In the genomic region with DNA sequence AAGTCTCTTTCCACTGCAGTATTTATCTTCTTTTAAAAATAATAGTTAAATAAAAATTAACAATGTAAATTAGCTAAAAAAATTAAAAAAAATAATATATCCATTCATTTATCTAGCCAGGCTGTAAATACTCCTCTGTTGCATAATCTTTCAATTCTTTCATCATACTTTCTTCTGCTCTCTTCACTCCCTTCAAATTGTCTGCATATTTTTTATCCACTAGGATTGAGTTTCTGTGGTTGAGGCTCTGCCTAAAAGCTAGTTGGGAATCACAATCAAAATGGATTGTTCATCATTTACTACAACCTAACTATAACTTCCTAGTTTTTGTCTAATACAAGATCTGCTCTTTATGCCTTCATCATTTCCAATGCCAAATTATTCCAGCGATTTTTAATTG, we compare ENCODE assay signal across 31 cellular contexts.
DNase-seq lines count a peak whose midpoint lies in the region; ATAC-seq, FAIRE-seq and TF ChIP-seq lines count a peak whose summit lies in the region.
"Had no signal": no experiment of that assay in that cellular context is flagged by ENCODE, and none has a peak within 500 bp of the region (broad histone marks: within the 10 kb centered on the region; RNA-seq: fewer than 3 reads in every experiment).

No MANE protein-coding gene starts in this region.

- H3K36me3 ChIP-seq in small intestine (ENCODE audit: control insufficient read depth in 2 of 2, insufficient read depth in 2 of 2, low read length in 2 of 2) = no peaks in the 10 kb centered on the region
- H3K36me3 ChIP-seq: breast epithelium, esophagus muscularis mucosa, ovary, spleen, tibial artery, WERI-Rb-1 had no signal

- H3K4me1 ChIP-seq in H9 (ENCODE audit: insufficient read depth, low read length) (peaks cover 7% of the 10 kb centered on the region), small intestine (ENCODE audit: control insufficient read depth in 2 of 2, insufficient read depth in 1 of 2, low read depth in 1 of 2, low read length in 1 of 2) (no peaks in the 10 kb centered on the region)
- H3K4me1 ChIP-seq: breast epithelium had no signal

- ATAC-seq in GM21619 (IDR thresholded peaks at IDR 0.05; ENCODE audit: unreplicated experiment) (no peak), Right ventricle myocardium inferior (no peak)
- ATAC-seq: activated CD8-positive, alpha-beta memory T cell treated with anti-CD3 and anti-CD28 coated beads, Interleukin-2, amount 10 ng/mL, durations not matched to agents 7 days and 5 days; Panc1 had no signal

- no peak overlapping the region for H3K18ac ChIP-seq in H9 (ENCODE audit: insufficient read length, low read depth, low read length)

- H3K4me2 ChIP-seq in H9 (ENCODE audit: insufficient read depth, insufficient read length, low read length) = no peak overlapping the region

- no peaks in the 10 kb centered on the region for H4K20me1 ChIP-seq in H9 (ENCODE audit: control insufficient read depth, insufficient read depth, insufficient read length)

- H3K9me3 ChIP-seq in H9 (ENCODE audit: control insufficient read depth, low read depth, low read length) (peaks cover 20% of the 10 kb centered on the region), small intestine (ENCODE audit: control insufficient read depth, low read depth) (no peaks in the 10 kb centered on the region)
- H3K9me3 ChIP-seq: esophagus muscularis mucosa, ovary, tibial artery had no signal

- intact Hi-C loops in Right ventricle myocardium inferior (cut with DNase I) = no loop called here

- no peak overlapping the region for H2BK5ac ChIP-seq in H9 (ENCODE audit: insufficient read length, low read length)

- no peaks in the 10 kb centered on the region for H3K79me2 ChIP-seq in H9 (ENCODE audit: insufficient read depth, low read length)

- no peak overlapping the region for H3K4me3 Mint-ChIP-seq in H9
- H3K4me3 Mint-ChIP-seq: activated CD8-positive, alpha-beta memory T cell treated with anti-CD3 and anti-CD28 coated beads, Interleukin-2, amount 10 ng/mL, durations not matched to agents 7 days and 5 days; activated naive CD4-positive, alpha-beta T cell treated with anti-CD3 and anti-CD28 coated beads, Interleukin-2, amount 10 ng/mL, durations not matched to agents 7 days and 5 days; HFFc6 had no signal

- H3K14ac ChIP-seq in H9 (ENCODE audit: insufficient read depth, low read length) = no peak overlapping the region

- H3K4ac ChIP-seq in H9 (ENCODE audit: low read depth, low read length) = no peak overlapping the region

- no peaks in the 10 kb centered on the region for H3K23me2 ChIP-seq in H9 (ENCODE audit: insufficient read length, low read depth, low read length, poor library complexity, severe bottlenecking)

- no peak overlapping the region for H2AK5ac ChIP-seq in H9 (ENCODE audit: insufficient read length, low read length)

- DNase-seq in H9 (no peak), amniotic epithelial cell (ENCODE audit: low read depth) (peak; percentile 80), fibroblast of the aortic adventitia (ENCODE audit: low read depth) (peak; percentile 6), small intestine (no peak), Right ventricle myocardium inferior (ENCODE audit: missing footprints) (no peak), NCI-H2107 treated with DMSO at 0.1 percent for 48 hours (lab: John Stamatoyannopoulos, UW; ENCODE audit: unreplicated experiment) (no peak)
- DNase-seq: activated CD4-positive, alpha-beta T cell treated with anti-CD3 and anti-CD28 coated beads, Interleukin-2, amount 50 U/mL, for 1 hour; activated CD8-positive, alpha-beta memory T cell treated with anti-CD3 and anti-CD28 coated beads, Interleukin-2, amount 10 ng/mL, durations not matched to agents 7 days and 5 days; activated naive CD4-positive, alpha-beta T cell treated with anti-CD3 and anti-CD28 coated beads, Interleukin-2, amount 10 ng/mL, durations not matched to agents 7 days and 5 days; amygdala; C1 segment of cervical spinal cord; DMS79; GF-D8; HFFc6; IMR-90; kidney; NCI-H1048; NCI-H1694 treated with DMSO at 0.1 percent for 48 hours; ovary; retina; SHP77 treated with DMSO at 0.1 percent for 48 hours; spleen; SW 1271; T-helper 9 cell; tibial artery; WERI-Rb-1 had no signal

- no peak overlapping the region for H4K91ac ChIP-seq in H9 (ENCODE audit: insufficient read length, low read depth, low read length)

- H2BK15ac ChIP-seq in H9 (ENCODE audit: low read depth, low read length) = no peak overlapping the region

- H3K79me1 ChIP-seq in H9 (ENCODE audit: insufficient read depth, low read depth, low read length, poor library complexity, severe bottlenecking) = no peaks in the 10 kb centered on the region

- H2BK120ac ChIP-seq in H9 (ENCODE audit: low read depth, low read length, poor library complexity, severe bottlenecking) = no peak overlapping the region

- H3K27ac ChIP-seq in H9 (ENCODE audit: insufficient read length, low read depth, low read length) (no peak overlapping the region), small intestine (ENCODE audit: low read depth in 1 of 2, low read length in 1 of 2) (no peak overlapping the region)
- H3K27ac ChIP-seq: breast epithelium, coronary artery, esophagus muscularis mucosa, ovary, spleen, tibial artery, WERI-Rb-1 had no signal

- H3K9ac ChIP-seq in H9 (ENCODE audit: extremely low read depth, insufficient read length, low read length) = no peak overlapping the region

- no peak overlapping the region for H3T11ph ChIP-seq in H9 (ENCODE audit: low read length)

- H3K56ac ChIP-seq in H9 (ENCODE audit: insufficient read length, low read depth, low read length) = no peak overlapping the region

- H3K27ac Mint-ChIP-seq in H9 = peak overlapping the region in 2 of 3 experiments; percentile 32 to 64; a peak in 4 of 7 replicates
- H3K27ac Mint-ChIP-seq: activated CD8-positive, alpha-beta memory T cell treated with anti-CD3 and anti-CD28 coated beads, Interleukin-2, amount 10 ng/mL, durations not matched to agents 7 days and 5 days; activated naive CD4-positive, alpha-beta T cell treated with anti-CD3 and anti-CD28 coated beads, Interleukin-2, amount 10 ng/mL, durations not matched to agents 7 days and 5 days; HFFc6 had no signal

- H3K9me3 Mint-ChIP-seq in H9 = peaks cover 32 to 34% of the 10 kb centered on the region in 2 experiments

- FAIRE-seq in small intestine (lab: Jason Lieb, UNC) = peak; percentile 49
- FAIRE-seq: kidney had no signal

- H3K27me3 ChIP-seq in H9 (ENCODE audit: insufficient read depth, low read length) (no peaks in the 10 kb centered on the region), small intestine (ENCODE audit: control insufficient read depth in 2 of 2, insufficient read depth in 2 of 2, low read length in 2 of 2) (peaks cover 0 to 3% of the 10 kb centered on the region in 2 donors)
- H3K27me3 ChIP-seq: breast epithelium, esophagus muscularis mucosa, ovary, spleen, tibial artery had no signal

- no peak overlapping the region for H3K23ac ChIP-seq in H9 (ENCODE audit: insufficient read length, low read depth, low read length)

- no CpG with 5 or more reads among the region's 1 CpG for WGBS in H9 (ENCODE audit: extremely low coverage, insufficient read length, low lambda C conversion rate)
- WGBS in small intestine, 3 donors = 57 to 85% (median 73%) methylated on average over 1 of the region's 1 CpG

- TF ChIP-seq CTCF in H9 (conservative IDR thresholded peaks at IDR 0.05) = no peak
- no peak for TF ChIP-seq CTCF in fibroblast of the aortic adventitia (IDR thresholded peaks at IDR 0.05; ENCODE audit: insufficient read depth, low read length)

- H2AFZ ChIP-seq in H9 (ENCODE audit: low read length) = no peak overlapping the region

- no peak overlapping the region for H2BK12ac ChIP-seq in H9 (ENCODE audit: insufficient read length, low read depth, low read length)

- H4K8ac ChIP-seq in H9 (replicated peaks; ENCODE audit: insufficient read length, low read depth, low read length) = no peak overlapping the region

- H3K4me3 ChIP-seq in fibroblast of the aortic adventitia (ENCODE audit: low read depth, low read length) (no peak overlapping the region), small intestine (ENCODE audit: low read depth in 1 of 2, low read length in 2 of 2) (no peak overlapping the region)
- H3K4me3 ChIP-seq: breast epithelium, coronary artery, esophagus muscularis mucosa, ovary, spleen, tibial artery had no signal

- peaks cover 48 to 49% of the 10 kb centered on the region in 2 experiments for H3K4me1 Mint-ChIP-seq in H9
- H3K4me1 Mint-ChIP-seq: activated CD8-positive, alpha-beta memory T cell treated with anti-CD3 and anti-CD28 coated beads, Interleukin-2, amount 10 ng/mL, durations not matched to agents 7 days and 5 days; activated naive CD4-positive, alpha-beta T cell treated with anti-CD3 and anti-CD28 coated beads, Interleukin-2, amount 10 ng/mL, durations not matched to agents 7 days and 5 days had no signal

- H4K5ac ChIP-seq in H9 (ENCODE audit: insufficient read length, low read depth, low read length) = no peak overlapping the region

- peaks cover 26 to 41% (median 31%) of the 10 kb centered on the region in 3 experiments for H3K36me3 Mint-ChIP-seq in H9 (ENCODE audit: insufficient read depth in 1 of 3, low read depth in 3 of 3)
- H3K36me3 Mint-ChIP-seq: activated CD8-positive, alpha-beta memory T cell treated with anti-CD3 and anti-CD28 coated beads, Interleukin-2, amount 10 ng/mL, durations not matched to agents 7 days and 5 days; activated naive CD4-positive, alpha-beta T cell treated with anti-CD3 and anti-CD28 coated beads, Interleukin-2, amount 10 ng/mL, durations not matched to agents 7 days and 5 days had no signal

- H2BK20ac ChIP-seq in H9 (ENCODE audit: low read depth, low read length, poor library complexity, severe bottlenecking) = no peak overlapping the region

- no peaks in the 10 kb centered on the region; the same call in 1 of the 2 replicates for H3K27me3 Mint-ChIP-seq in H9 (ENCODE audit: low read depth)
- H3K27me3 Mint-ChIP-seq: activated CD8-positive, alpha-beta memory T cell treated with anti-CD3 and anti-CD28 coated beads, Interleukin-2, amount 10 ng/mL, durations not matched to agents 7 days and 5 days; activated naive CD4-positive, alpha-beta T cell treated with anti-CD3 and anti-CD28 coated beads, Interleukin-2, amount 10 ng/mL, durations not matched to agents 7 days and 5 days had no signal

Comparison
In these comparisons a context has a peak if more than half of its experiments do, and no peak if none do; other contexts are left out.
1. DNase-seq: peak in amniotic epithelial cell (single experiment) and fibroblast of the aortic adventitia (single experiment); none in H9 (single experiment), small intestine (single experiment), Right ventricle myocardium inferior (single experiment) and NCI-H2107 treated with DMSO at 0.1 percent for 48 hours (single experiment).